23 cellular contexts compared by ENCODE assay signal in the genomic region with DNA sequence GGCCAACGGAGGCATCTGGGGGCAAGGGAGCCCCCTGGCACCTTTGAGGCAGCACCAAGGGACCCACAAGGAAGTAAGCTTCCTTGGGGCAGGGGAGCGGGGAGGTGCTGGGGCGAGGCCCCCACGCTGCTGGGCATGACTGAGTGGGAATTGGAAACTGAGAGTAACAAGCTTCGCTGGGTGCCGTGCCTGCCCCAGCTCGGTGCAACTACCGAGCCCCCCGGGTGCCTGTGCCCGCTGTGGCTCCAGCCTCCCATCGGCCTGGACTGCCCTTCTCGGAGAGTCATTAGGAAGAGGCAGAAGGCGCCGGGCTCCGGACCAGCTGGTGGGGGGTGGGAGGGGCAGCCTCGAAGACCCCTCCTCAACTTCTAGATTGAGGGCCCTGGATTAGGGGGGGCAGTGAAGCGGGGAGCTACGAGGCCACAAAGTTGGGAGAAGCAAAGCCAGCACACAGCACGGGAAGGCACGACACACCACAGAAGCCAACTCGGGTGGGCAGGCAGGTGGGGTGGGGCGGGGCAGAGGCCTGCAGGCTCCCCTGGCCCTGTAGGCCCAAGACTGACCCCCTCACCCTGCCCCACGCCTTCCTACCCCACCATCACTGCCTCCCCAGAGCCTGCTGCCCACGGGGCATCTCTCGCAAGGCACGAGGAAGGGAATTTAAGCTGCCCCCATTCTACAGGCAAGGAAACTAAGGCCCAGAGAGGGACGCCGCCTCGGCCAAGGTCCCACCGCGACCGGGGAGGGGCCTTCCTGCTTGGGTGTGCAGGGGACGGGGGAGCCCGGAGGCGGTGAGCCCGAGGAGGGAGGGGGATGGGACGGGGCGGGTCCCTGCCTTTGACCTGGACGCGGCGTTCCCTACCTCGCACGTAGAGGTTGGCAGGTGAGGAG.
"Had no signal": no experiment of that assay in that cellular context is flagged by ENCODE, and none has a peak within 500 bp of the region (broad histone marks: within the 10 kb centered on the region; RNA-seq: fewer than 3 reads in every experiment).

No MANE protein-coding gene starts in this region.

- H3K4me1 Mint-ChIP-seq: immature natural killer cell had no signal

- H3K4me3 Mint-ChIP-seq: immature natural killer cell, mesothelial cell of epicardium had no signal

- ATAC-seq: foreskin keratinocyte, gastroesophageal sphincter, heart left ventricle, left cardiac atrium, left lung, left ventricle myocardium superior, lower lobe of right lung, mucosa of descending colon had no signal

- H3K79me2 ChIP-seq: hepatocyte had no signal

- H3K4me1 ChIP-seq: gastroesophageal sphincter, heart left ventricle, left lung, lower lobe of right lung had no signal

- H3K4me2 ChIP-seq: hepatocyte had no signal

- H3K4me3 ChIP-seq: coronary artery, dorsolateral prefrontal cortex, esophagus muscularis mucosa, gastroesophageal sphincter, heart left ventricle, hepatocyte, left lung, lower lobe of right lung, mucosa of descending colon had no signal

- H3K27ac Mint-ChIP-seq: immature natural killer cell, mesothelial cell of epicardium had no signal

- FAIRE-seq: colon, endothelial cell of umbilical vein, frontal cortex had no signal

- H2AFZ ChIP-seq: hepatocyte had no signal

- H3K27ac ChIP-seq: coronary artery, esophagus muscularis mucosa, foreskin keratinocyte, gastroesophageal sphincter, heart left ventricle, hepatocyte, left lung, lower lobe of right lung had no signal

- DNase-seq: dermis blood vessel endothelial cell; dorsolateral prefrontal cortex; effector CD4-positive, alpha-beta T cell; effector memory CD4-positive, alpha-beta T cell; foreskin keratinocyte; hypothalamus; immature natural killer cell; islet precursor cell; left cardiac atrium; left ventricle myocardium superior; lower lobe of right lung; mesenchymal stem cell had no signal

- H3K27me3 ChIP-seq: dorsolateral prefrontal cortex, esophagus muscularis mucosa, foreskin keratinocyte, gastroesophageal sphincter, heart left ventricle, hepatocyte, left lung had no signal
